1 cellular context compared by ENCODE assay signal in genomic region chr3:134651347-134652041, GRCh38.
TF ChIP-seq lines count a peak whose summit lies in the region.

No MANE protein-coding gene starts in this region.

TF ChIP-seq in HepG2, 621 proteins besides CTCF, POLR2A, EP300 and RAD21:
- TF ChIP-seq ZNF232 (CRISPR knock-in tag; IDR thresholded peaks at IDR 0.05; ENCODE audit: borderline replicate concordance): no peak
- TF ChIP-seq ZNF12 (CRISPR knock-in tag; IDR thresholded peaks at IDR 0.05): no peak
- TF ChIP-seq PRMT3 (CRISPR knock-in tag; IDR thresholded peaks at IDR 0.05; ENCODE audit: borderline replicate concordance, low read depth): no peak
- no peak for TF ChIP-seq DPF2 (CRISPR knock-in tag; IDR thresholded peaks at IDR 0.05; ENCODE audit: borderline replicate concordance, low read depth)
